In genomic region chr1:212119863-212120262, GRCh38 we compare ENCODE assay signal across 19 cellular contexts.
DNase-seq lines count a peak whose midpoint lies in the region; ATAC-seq and TF ChIP-seq lines count a peak whose summit lies in the region.
"Had no signal": no experiment of that assay in that cellular context is flagged by ENCODE, and none has a peak within 500 bp of the region (broad histone marks: within the 10 kb centered on the region; RNA-seq: fewer than 3 reads in every experiment).

No MANE protein-coding gene starts in this region.

- H3K9ac ChIP-seq in OCI-LY1 (ENCODE audit: low read length), result no peak overlapping the region

- 82 to 97% methylated on average over 2 to 3 of the region's 3 CpGs for WGBS in esophagus squamous epithelium, 2 donors
- WGBS in hepatocyte (ENCODE audit: low lambda C conversion rate, missing lambda C conversion rate), result 90% methylated on average over 3 of the region's 3 CpGs
- whole genome bisulfite sequencing in lower leg skin, 2 donors, result 95 to 98% methylated on average over 3 of the region's 3 CpGs

- no peak for TF ChIP-seq CTCF in OCI-LY1 (IDR thresholded peaks at IDR 0.05; ENCODE audit: low read length)
- no peak for TF ChIP-seq CTCF in esophagus squamous epithelium (IDR thresholded peaks at IDR 0.05)
- TF ChIP-seq CTCF in hepatocyte (IDR thresholded peaks at IDR 0.05; ENCODE audit: poor library complexity), result no peak
- TF ChIP-seq CTCF in gastrocnemius medialis (IDR thresholded peaks at IDR 0.05 in 4 of 5, conservative IDR thresholded peaks at IDR 0.05 in 1 of 5), result no peak
- no peak for TF ChIP-seq CTCF in lower leg skin (IDR thresholded peaks at IDR 0.05)

- no peaks in the 10 kb centered on the region for H3F3A ChIP-seq in OCI-LY1 (ENCODE audit: insufficient read depth, low read length)

- H2AFZ ChIP-seq in OCI-LY1 (ENCODE audit: low read length), result no peak overlapping the region
- no peak overlapping the region for H2AFZ ChIP-seq in hepatocyte

- DNase-seq in esophagus squamous epithelium (lab: John Stamatoyannopoulos, UW) (no peak), hepatocyte (ENCODE audit: low spot score) (peak; percentile 24), gastrocnemius medialis (no peak), kidney glomerular epithelial cell (lab: John Stamatoyannopoulos, UW) (no peak), lower leg skin (ENCODE audit: low spot score in 2 of 2) (no peak)
- DNase-seq: CD4-positive, CD25-positive, alpha-beta regulatory T cell; COR-L47; DMS79; KG1; NCI-H1092 treated with DMSO at 0.1 percent for 48 hours; NCI-H1436 treated with DMSO at 0.1 percent for 48 hours; NCI-H1930; NCI-H524 treated with DMSO at 0.1 percent for 48 hours; NCI-H82; OCI-M1; SHP77 had no signal

- H3K9me3 ChIP-seq in OCI-LY1 (ENCODE audit: low read length) (no peaks in the 10 kb centered on the region), esophagus squamous epithelium (no peaks in the 10 kb centered on the region), hepatocyte (ENCODE audit: low read depth) (no peaks in the 10 kb centered on the region), gastrocnemius medialis (no peaks in the 10 kb centered on the region)
- H3K9me3 ChIP-seq: A549 had no signal

- intact Hi-C loops in esophagus squamous epithelium (cut with DNase I), result no loop called here
- intact Hi-C loops in gastrocnemius medialis (cut with DNase I; ENCODE audit: low total_unique reads), result loop anchor here (1.0 to 5.0 kb wide), 4 partner anchors 42 to 165 kb away; partner anchors contain the start of gene PPP2R5A
- intact Hi-C loops in lower leg skin (cut with DNase I; ENCODE audit: low total_unique reads), result no loop called here

- H3K79me2 ChIP-seq in OCI-LY1 (ENCODE audit: insufficient read depth, low read length), result no peaks in the 10 kb centered on the region
- H3K79me2 ChIP-seq in hepatocyte, result no peaks in the 10 kb centered on the region

- H3K27ac ChIP-seq in OCI-LY1 (ENCODE audit: low read depth, low read length, poor library complexity, severe bottlenecking), result peak overlapping the region; percentile 83
- H3K27ac ChIP-seq in esophagus squamous epithelium, result peak overlapping the region in 3 of 4 donors; percentile 4 to 58 (median 52)
- H3K27ac ChIP-seq in hepatocyte, result no peak overlapping the region
- peak overlapping the region; percentile 84 to 94 (median 88) for H3K27ac ChIP-seq in gastrocnemius medialis
- H3K27ac ChIP-seq: A549 had no signal

- no peak overlapping the region for H3K4me3 ChIP-seq in OCI-LY1 (ENCODE audit: low read depth, low read length, poor library complexity, severe bottlenecking)
- H3K4me3 ChIP-seq in esophagus squamous epithelium, result no peak overlapping the region
- no peak overlapping the region for H3K4me3 ChIP-seq in hepatocyte
- no peak overlapping the region for H3K4me3 ChIP-seq in gastrocnemius medialis
- H3K4me3 ChIP-seq in lower leg skin (ENCODE audit: low read depth, poor library complexity, severe bottlenecking), result no peak overlapping the region
- H3K4me3 ChIP-seq: A549 had no signal

- in situ Hi-C loops in gastrocnemius medialis (cut with MboI; ENCODE audit: low sequenced_read_pairs in 4 of 4), result no loop called here

- no peaks in the 10 kb centered on the region for H3K27me3 ChIP-seq in OCI-LY1 (ENCODE audit: insufficient read depth, low read length)
- H3K27me3 ChIP-seq in esophagus squamous epithelium, result no peaks in the 10 kb centered on the region
- H3K27me3 ChIP-seq in hepatocyte, result no peaks in the 10 kb centered on the region
- H3K27me3 ChIP-seq in gastrocnemius medialis, result no peaks in the 10 kb centered on the region

- TF ChIP-seq POLR2A in esophagus squamous epithelium (IDR thresholded peaks at IDR 0.05) (no peak), gastrocnemius medialis (IDR thresholded peaks at IDR 0.05) (no peak), lower leg skin (IDR thresholded peaks at IDR 0.05) (no peak)

- H3K36me3 ChIP-seq in OCI-LY1 (ENCODE audit: insufficient read depth, low read length) (no peaks in the 10 kb centered on the region), esophagus squamous epithelium (no peaks in the 10 kb centered on the region), hepatocyte (replicated peaks; ENCODE audit: insufficient read depth, low read depth) (no peaks in the 10 kb centered on the region), gastrocnemius medialis (no peaks in the 10 kb centered on the region)

- H3K4me2 ChIP-seq in OCI-LY1 (ENCODE audit: low read length), result no peak overlapping the region
- H3K4me2 ChIP-seq in hepatocyte, result no peak overlapping the region
- H3K4me2 ChIP-seq: A549 had no signal

- H3K4me1 ChIP-seq in OCI-LY1 (ENCODE audit: insufficient read depth, low read length, severe bottlenecking), result peaks cover 25% of the 10 kb centered on the region
- peaks cover 4 to 33% (median 8%) of the 10 kb centered on the region in 3 donors for H3K4me1 ChIP-seq in esophagus squamous epithelium
- no peaks in the 10 kb centered on the region for H3K4me1 ChIP-seq in hepatocyte (ENCODE audit: insufficient read depth)
- H3K4me1 ChIP-seq in gastrocnemius medialis, result peaks cover 30 to 39% of the 10 kb centered on the region in 2 donors
- H3K4me1 ChIP-seq: A549 had no signal

- H3K9me2 ChIP-seq in OCI-LY1 (ENCODE audit: low read depth, low read length) (no peaks in the 10 kb centered on the region), hepatocyte (replicated peaks; ENCODE audit: insufficient read depth) (no peaks in the 10 kb centered on the region)

- ATAC-seq in gastrocnemius medialis (peak; percentile 22 to 45), HG03196 (IDR thresholded peaks at IDR 0.05; ENCODE audit: unreplicated experiment) (no peak)

- H4K20me1 ChIP-seq in OCI-LY1 (ENCODE audit: insufficient read depth, low read length), result no peaks in the 10 kb centered on the region
- no peaks in the 10 kb centered on the region for H4K20me1 ChIP-seq in hepatocyte (ENCODE audit: insufficient read depth, poor library complexity, severe bottlenecking)
